8 cellular contexts compared by ENCODE assay signal in the genomic region with DNA sequence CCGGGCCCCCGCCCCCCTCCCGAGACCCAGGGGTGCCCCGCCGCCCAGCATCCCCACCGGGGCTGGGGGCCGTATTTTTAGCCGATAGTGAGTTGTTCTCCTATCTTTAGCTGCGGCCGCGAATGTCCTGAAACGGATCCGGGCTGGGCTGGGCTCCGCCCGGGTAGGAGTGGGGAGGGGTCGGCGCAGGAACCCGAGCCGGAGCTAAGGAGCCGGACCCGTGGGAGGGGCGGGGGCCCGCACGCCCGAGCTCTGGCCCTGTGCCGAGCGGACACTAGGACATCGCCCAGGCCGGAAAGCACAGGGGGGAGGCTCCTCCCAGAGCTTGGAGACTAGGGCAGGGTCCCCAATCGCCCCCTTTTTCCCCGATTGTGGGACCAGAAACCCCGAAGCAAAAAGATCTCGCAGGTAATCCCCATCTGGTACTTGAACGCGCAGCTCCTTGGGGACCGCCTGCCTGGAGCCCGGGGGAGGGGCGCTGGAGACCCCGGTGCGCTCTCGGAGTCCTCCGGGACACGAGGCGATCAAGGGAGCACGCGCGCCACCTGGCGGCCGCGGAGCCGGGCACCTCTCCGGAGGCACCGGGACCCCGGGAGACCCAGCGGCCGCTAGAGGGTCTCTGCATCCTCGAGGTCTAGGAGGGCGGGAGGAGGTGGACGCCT. TPM values are rescaled to one million over a fixed set of nuclear protein-coding genes. Genes with fewer than 3 reads are reported as not detected.
DNase-seq lines count a peak whose midpoint lies in the region; ATAC-seq and TF ChIP-seq lines count a peak whose summit lies in the region.

No MANE protein-coding gene starts in this region.

- DNase-seq in AG08395 (ENCODE audit: low spot score) (peak; percentile 65), GM19240 (ENCODE audit: insufficient read length, low spot score) (peak; percentile 75), NCI-H1048 (lab: John Stamatoyannopoulos, UW) (peak; percentile 39), T-helper 17 cell (peak; percentile 72 to 84 (median 75)), amniotic epithelial cell (ENCODE audit: low read depth) (peak; percentile 48), left ventricle myocardium inferior (peak; percentile 82), prostate gland (ENCODE audit: low spot score) (peak; percentile 59)

- H3K27me3 Mint-ChIP-seq in T-helper 17 cell, result no peaks in the 10 kb centered on the region

- TF ChIP-seq CTCF in left ventricle myocardium inferior (IDR thresholded peaks at IDR 0.05; ENCODE audit: borderline replicate concordance) (peak; percentile 99), prostate gland (IDR thresholded peaks at IDR 0.05) (peak; percentile 94 to 97 (median 95))

- no peak for TF ChIP-seq POLR2A in prostate gland (IDR thresholded peaks at IDR 0.05)

- H3K4me3 ChIP-seq in left ventricle myocardium inferior, result peak overlapping the region; percentile 90
- H3K4me3 ChIP-seq in prostate gland, result peak overlapping the region; percentile 65 to 85
- peak overlapping the region; percentile 62 for H3K4me3 ChIP-seq in urinary bladder (ENCODE audit: low read depth, low read length)

- H3K4me1 Mint-ChIP-seq in T-helper 17 cell, result peaks cover 11% of the 10 kb centered on the region

- no peaks in the 10 kb centered on the region for H3K27me3 ChIP-seq in left ventricle myocardium inferior (ENCODE audit: low read depth)
- no peaks in the 10 kb centered on the region for H3K27me3 ChIP-seq in prostate gland (replicated peaks; ENCODE audit: insufficient read depth)

- H3K27ac ChIP-seq in left ventricle myocardium inferior (replicated peaks) (peak overlapping the region; percentile 98), prostate gland (peak overlapping the region; percentile 84 to 86), urinary bladder (ENCODE audit: low read depth) (peak overlapping the region; percentile 76)

- H3K9me3 ChIP-seq in T-helper 17 cell (ENCODE audit: control insufficient read depth, low read length, poor library complexity, severe bottlenecking) (no peaks in the 10 kb centered on the region), left ventricle myocardium inferior (replicated peaks) (no peaks in the 10 kb centered on the region), prostate gland (no peaks in the 10 kb centered on the region)

- intact Hi-C loops in left ventricle myocardium inferior (cut with micrococcal nuclease) (no loop called here), prostate gland (cut with DNase I) (loop anchor here (1.0 to 5.0 kb wide), 2 partner anchors 37 to 88 kb away; no protein-coding TSS in a partner anchor)

- WGBS in prostate gland, result 0% methylated on average over 34 of the region's 59 CpGs
- under 1% methylated on average over 59 of the region's 59 CpGs for WGBS in urinary bladder

- H3K4me1 ChIP-seq in left ventricle myocardium inferior (peaks cover 89% of the 10 kb centered on the region), prostate gland (replicated peaks) (no peaks in the 10 kb centered on the region), urinary bladder (ENCODE audit: insufficient read depth) (peaks cover 2% of the 10 kb centered on the region)

- H3K36me3 ChIP-seq in left ventricle myocardium inferior (peaks cover 4% of the 10 kb centered on the region), prostate gland (no peaks in the 10 kb centered on the region), urinary bladder (ENCODE audit: insufficient read depth) (no peaks in the 10 kb centered on the region)

- peak; percentile 69 for ATAC-seq in T-helper 17 cell

- H3K27ac Mint-ChIP-seq in T-helper 17 cell, result no peak overlapping the region

- H3K4me3 Mint-ChIP-seq in T-helper 17 cell, result peak overlapping the region; percentile 86

- H3K36me3 Mint-ChIP-seq in T-helper 17 cell (ENCODE audit: low read depth), result no peaks in the 10 kb centered on the region

RNA-seq across cellular contexts. Expression of a gene that starts 0.7 kb away (rescaled TPM):
- total RNA-seq in T-helper 17 cell (under 1 TPM in 1 of 2 donors, not detected in 1; 0.55 TPM), left ventricle myocardium inferior (11.3 TPM), prostate gland (1 to 10 TPM; 7.7 to 8.7 TPM), urinary bladder (17.6 TPM)
- 30.1 TPM for polyA plus RNA-seq in urinary bladder

RNA-seq across cellular contexts. Expression of a gene that starts 18.3 kb away (rescaled TPM):
- 10 to 100 TPM; 49.1 to 62.6 TPM for total RNA-seq in T-helper 17 cell
- total RNA-seq in left ventricle myocardium inferior, result 40.6 TPM
- total RNA-seq in prostate gland, result 10 to 100 TPM; 39.3 to 74.1 TPM
- 29.3 TPM for total RNA-seq in urinary bladder
- polyA plus RNA-seq in urinary bladder, result 55.2 TPM

RNA-seq across cellular contexts. Expression of a gene that starts 39.2 kb away (rescaled TPM):
- total RNA-seq in T-helper 17 cell (under 1 TPM; 0.21 to 0.45 TPM), left ventricle myocardium inferior (0.44 TPM), prostate gland (1 to 10 TPM in 1 of 2 donors, under 1 TPM in 1; 0.27 to 4.7 TPM), urinary bladder (0.11 TPM)
- polyA plus RNA-seq in urinary bladder, result 0.16 TPM

RNA-seq across cellular contexts. Expression of a gene that starts 53.6 kb away (rescaled TPM):
- total RNA-seq in T-helper 17 cell (10 to 100 TPM; 13.0 to 15.4 TPM), left ventricle myocardium inferior (3.8 TPM), prostate gland (10 to 100 TPM; 21.6 to 25.9 TPM), urinary bladder (10.3 TPM)
- polyA plus RNA-seq in urinary bladder, result 10.7 TPM

Comparison
In these comparisons a context has a peak if more than half of its experiments do, and no peak if none do; other contexts are left out.
1. Peak in every context shown above with its lines: DNase-seq, ATAC-seq, H3K4me3 ChIP-seq and H3K27ac ChIP-seq.